11 cellular contexts compared by ENCODE assay signal in the genomic region with DNA sequence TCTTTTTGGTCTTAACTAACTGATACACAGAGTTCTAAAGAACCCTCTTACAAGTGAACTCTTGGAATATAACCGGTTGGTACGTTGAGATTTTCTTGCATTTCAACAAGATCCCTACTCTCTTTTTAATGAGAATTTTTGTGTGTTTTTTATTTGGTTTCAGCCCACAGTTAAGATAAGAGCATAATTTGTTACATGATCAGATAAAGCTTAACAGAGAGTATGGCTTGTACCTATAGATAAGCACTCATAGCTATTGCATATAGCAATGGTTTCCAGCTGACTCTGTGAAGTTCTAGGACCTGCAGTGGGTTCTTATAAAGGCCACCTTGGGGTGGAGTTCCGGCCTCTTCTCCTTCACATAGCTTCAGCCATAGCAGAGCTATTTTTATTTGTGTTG.
"Had no signal": no experiment of that assay in that cellular context is flagged by ENCODE, and none has a peak within 500 bp of the region (broad histone marks: within the 10 kb centered on the region; RNA-seq: fewer than 3 reads in every experiment).

No MANE protein-coding gene starts in this region.

- H2AFZ ChIP-seq: GM23248, GM23338 had no signal

- DNase-seq: GM23248, GOT3, H7, H9, HCEC 1CT, HFFc6 had no signal

- H3K9me3 ChIP-seq: HAP-1 had no signal

- H3K27ac ChIP-seq: GM23248 had no signal

- ATAC-seq: GM23338, HCT116 had no signal

- H3K9ac ChIP-seq: GM23248 had no signal

- H3K4me2 ChIP-seq: GM23338 had no signal

- H3K27ac Mint-ChIP-seq: GM23338, H9, HFFc6 had no signal

- H3K9me3 Mint-ChIP-seq: GM23338, H9 had no signal

- H3K4me3 Mint-ChIP-seq: GM23338, H9, HFFc6 had no signal

- H3K4me3 ChIP-seq: GM23248, GM23338, HAP-1 had no signal

- H3K36me3 ChIP-seq: HAP-1 had no signal

- FAIRE-seq: H1, H54 had no signal
